In genomic region chr3:153158961-153159735, GRCh38 we compare ENCODE assay signal across 9 cellular contexts. TPM values are rescaled to one million over a fixed set of nuclear protein-coding genes. Genes with fewer than 3 reads are reported as not detected.
DNase-seq lines count a peak whose midpoint lies in the region; ATAC-seq lines count a peak whose summit lies in the region.
"Had no signal": no experiment of that assay in that cellular context is flagged by ENCODE, and none has a peak within 500 bp of the region (broad histone marks: within the 10 kb centered on the region; RNA-seq: fewer than 3 reads in every experiment).

No MANE protein-coding gene starts in this region.

- CTCF ChIA-PET in activated CD4-positive, alpha-beta T cell treated with anti-CD3 and anti-CD28 coated beads for 36 hours (lab: Charles Lee) = no interaction called here

- H3K4me1 ChIP-seq in esophagus (ENCODE audit: control insufficient read depth in 2 of 2, insufficient read depth in 2 of 2, low read length in 1 of 2) = no peaks in the 10 kb centered on the region

- H3K27me3 ChIP-seq in esophagus (ENCODE audit: control insufficient read depth in 1 of 2, insufficient read depth in 2 of 2, low read length in 2 of 2) = no peaks in the 10 kb centered on the region

- no peak for DNase-seq in activated CD4-positive, alpha-beta T cell treated with anti-CD3 and anti-CD28 coated beads for 36 hours
- no peak for DNase-seq in activated CD4-positive, alpha-beta T cell treated with anti-CD3 and anti-CD28 coated beads for 1 hour
- DNase-seq in SW480 (ENCODE audit: low spot score) = peak; percentile 81
- DNase-seq in SK-N-DZ (ENCODE audit: low spot score) = no peak
- DNase-seq: NCI-H1930 had no signal

- POLR2A ChIA-PET in activated CD4-positive, alpha-beta T cell treated with anti-CD3 and anti-CD28 coated beads for 36 hours (lab: Charles Lee) = interaction anchor here (0.6 kb wide), 1 partner anchor 126 kb away, joined by 4 read pairs; no protein-coding TSS in a partner anchor

- no peaks in the 10 kb centered on the region for H3K36me3 ChIP-seq in esophagus (ENCODE audit: control insufficient read depth in 2 of 2, insufficient read depth in 2 of 2, low read length in 1 of 2)

- no peaks in the 10 kb centered on the region for H3K9me3 ChIP-seq in esophagus (ENCODE audit: control insufficient read depth in 2 of 2, insufficient read depth in 1 of 2, low read depth in 1 of 2, low read length in 1 of 2)

- 84 to 89% methylated on average over 9 of the region's 9 CpGs for WGBS in esophagus, 2 donors

- H3K27ac Mint-ChIP-seq in activated CD4-positive, alpha-beta T cell treated with anti-CD3 and anti-CD28 coated beads for 36 hours = peak overlapping the region; percentile 8

- no peaks in the 10 kb centered on the region for H3K9me3 Mint-ChIP-seq in activated CD4-positive, alpha-beta T cell treated with anti-CD3 and anti-CD28 coated beads for 36 hours (ENCODE audit: low read depth)

- H3K27ac ChIP-seq in esophagus (ENCODE audit: low read depth in 2 of 2, low read length in 1 of 2) (peak overlapping the region; percentile 97 to 100), skin epidermis (peak overlapping the region in 16 of 21 experiments; percentile 76 to 99 (median 92))

- intact Hi-C loops in activated CD4-positive, alpha-beta T cell treated with anti-CD3 and anti-CD28 coated beads for 36 hours (cut with DNase I, micrococcal nuclease) = no loop called here

- no peak overlapping the region for H3K4me3 Mint-ChIP-seq in activated CD4-positive, alpha-beta T cell treated with anti-CD3 and anti-CD28 coated beads for 36 hours

- no peak for ATAC-seq in activated CD4-positive, alpha-beta T cell treated with anti-CD3 and anti-CD28 coated beads for 36 hours
- ATAC-seq in HG03520 (IDR thresholded peaks at IDR 0.05; ENCODE audit: unreplicated experiment) (no peak), HG03095 (IDR thresholded peaks at IDR 0.05; ENCODE audit: unreplicated experiment) (no peak)

- H3K4me3 ChIP-seq in esophagus (ENCODE audit: low read depth in 1 of 2, low read length in 2 of 2) (no peak overlapping the region), skin epidermis (no peak overlapping the region)

- no peaks in the 10 kb centered on the region for H3K27me3 Mint-ChIP-seq in activated CD4-positive, alpha-beta T cell treated with anti-CD3 and anti-CD28 coated beads for 36 hours

- peaks cover 11% of the 10 kb centered on the region for H3K4me1 Mint-ChIP-seq in activated CD4-positive, alpha-beta T cell treated with anti-CD3 and anti-CD28 coated beads for 36 hours

- H3K36me3 Mint-ChIP-seq in activated CD4-positive, alpha-beta T cell treated with anti-CD3 and anti-CD28 coated beads for 36 hours (ENCODE audit: low read depth) = peaks cover 7% of the 10 kb centered on the region

RNA-seq across cellular contexts. Expression of gene RAP2B, which starts 2.9 kb away (rescaled TPM):
- 10 to 100 TPM; 10.4 TPM for total RNA-seq in activated CD4-positive, alpha-beta T cell treated with anti-CD3 and anti-CD28 coated beads for 36 hours
- polyA plus RNA-seq in esophagus = 10 to 100 TPM; 10.4 to 13.7 TPM
- 0.75 and 0.91 TPM in 2 replicates for polyA plus RNA-seq in SK-N-DZ (2014; cell fraction: cytosol; rRNA removed)
- polyA plus RNA-seq in SK-N-DZ (2014; cell fraction: nucleus; rRNA removed) = 0.22 and 0.42 TPM in 2 replicates
